ENCODE assay signal across 35 cellular contexts in the genomic region with DNA sequence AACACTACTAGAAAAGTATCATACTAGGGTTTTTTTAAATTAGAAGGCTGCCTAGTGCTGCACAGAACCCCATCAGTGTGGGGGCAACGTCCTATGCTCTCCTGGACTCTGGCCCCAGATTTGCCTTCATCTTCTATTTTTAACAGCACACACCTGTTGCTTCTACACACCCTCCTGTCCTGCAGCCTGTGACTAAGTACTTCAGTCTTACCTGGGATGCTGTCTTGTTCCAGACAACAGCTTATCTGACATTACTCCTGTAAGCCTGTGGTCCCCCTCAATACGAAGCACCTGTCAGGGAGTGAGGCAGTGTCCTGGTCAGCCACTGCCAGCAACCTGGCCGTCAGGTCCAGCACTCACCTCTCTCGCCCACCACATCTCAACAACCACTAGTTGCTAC.
"Had no signal": no experiment of that assay in that cellular context is flagged by ENCODE, and none has a peak within 500 bp of the region (broad histone marks: within the 10 kb centered on the region; RNA-seq: fewer than 3 reads in every experiment).

No MANE protein-coding gene starts in this region.

- H3K9me3 ChIP-seq: MG63 had no signal

- H3K36me3 ChIP-seq: MG63 had no signal

- H3K4me3 ChIP-seq: MG63 had no signal

- H3K27me3 ChIP-seq: MG63 had no signal

- DNase-seq: Kasumi-1, MG63, MM.1S, MV-4-11, NCI-H1048, NCI-H1092, NCI-H1092 treated with DMSO at 0.1 percent for 48 hours, NCI-H1105, NCI-H1105 treated with DMSO at 0.1 percent for 48 hours, NCI-H1417, NCI-H1417 treated with DMSO at 0.1 percent for 48 hours, NCI-H1436, NCI-H1436 treated with DMSO at 0.1 percent for 48 hours, NCI-H146, NCI-H1694, NCI-H1694 treated with DMSO at 0.1 percent for 48 hours, NCI-H187, NCI-H187 treated with DMSO at 0.1 percent for 48 hours, NCI-H1930, NCI-H2029, NCI-H2029 treated with DMSO at 0.1 percent for 48 hours, NCI-H2081, NCI-H2081 treated with DMSO at 0.1 percent for 48 hours, NCI-H2107, NCI-H2171 treated with DMSO at 0.1 percent for 48 hours, NCI-H2227 treated with DMSO at 0.1 percent for 48 hours, NCI-H226, NCI-H345, NCI-H446, NCI-H446 treated with DMSO at 0.1 percent for 48 hours, NCI-H510A, NCI-H510A treated with DMSO at 0.1 percent for 48 hours, NCI-H524, NCI-H524 treated with DMSO at 0.1 percent for 48 hours, NCI-H526 had no signal
